In the genomic region with DNA sequence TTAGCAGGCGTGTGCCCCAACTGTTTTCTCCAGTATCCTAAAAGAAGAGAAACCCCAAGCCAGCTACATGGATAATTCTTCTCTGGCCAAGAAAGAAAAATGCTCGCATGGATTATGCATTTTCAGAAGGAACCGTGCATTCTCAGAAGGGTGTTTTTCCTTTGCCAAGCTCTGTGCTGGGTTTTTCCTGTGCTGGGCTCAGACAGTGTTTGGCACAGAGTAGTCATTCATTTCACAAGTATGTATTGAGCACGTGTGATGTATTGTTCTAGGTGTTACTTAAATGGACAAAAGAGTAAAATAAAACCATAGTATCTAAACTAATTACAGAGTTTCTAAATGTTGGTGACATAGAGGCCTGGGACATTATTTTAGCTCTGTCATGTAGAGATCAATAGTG, we compare ENCODE assay signal across 1 cellular context.
TF ChIP-seq lines count a peak whose summit lies in the region.

No MANE protein-coding gene starts in this region.

TF ChIP-seq in WTC11, 78 proteins besides CTCF, POLR2A, EP300 and RAD21 (continued from another document):
- TF ChIP-seq, protein P1, sequence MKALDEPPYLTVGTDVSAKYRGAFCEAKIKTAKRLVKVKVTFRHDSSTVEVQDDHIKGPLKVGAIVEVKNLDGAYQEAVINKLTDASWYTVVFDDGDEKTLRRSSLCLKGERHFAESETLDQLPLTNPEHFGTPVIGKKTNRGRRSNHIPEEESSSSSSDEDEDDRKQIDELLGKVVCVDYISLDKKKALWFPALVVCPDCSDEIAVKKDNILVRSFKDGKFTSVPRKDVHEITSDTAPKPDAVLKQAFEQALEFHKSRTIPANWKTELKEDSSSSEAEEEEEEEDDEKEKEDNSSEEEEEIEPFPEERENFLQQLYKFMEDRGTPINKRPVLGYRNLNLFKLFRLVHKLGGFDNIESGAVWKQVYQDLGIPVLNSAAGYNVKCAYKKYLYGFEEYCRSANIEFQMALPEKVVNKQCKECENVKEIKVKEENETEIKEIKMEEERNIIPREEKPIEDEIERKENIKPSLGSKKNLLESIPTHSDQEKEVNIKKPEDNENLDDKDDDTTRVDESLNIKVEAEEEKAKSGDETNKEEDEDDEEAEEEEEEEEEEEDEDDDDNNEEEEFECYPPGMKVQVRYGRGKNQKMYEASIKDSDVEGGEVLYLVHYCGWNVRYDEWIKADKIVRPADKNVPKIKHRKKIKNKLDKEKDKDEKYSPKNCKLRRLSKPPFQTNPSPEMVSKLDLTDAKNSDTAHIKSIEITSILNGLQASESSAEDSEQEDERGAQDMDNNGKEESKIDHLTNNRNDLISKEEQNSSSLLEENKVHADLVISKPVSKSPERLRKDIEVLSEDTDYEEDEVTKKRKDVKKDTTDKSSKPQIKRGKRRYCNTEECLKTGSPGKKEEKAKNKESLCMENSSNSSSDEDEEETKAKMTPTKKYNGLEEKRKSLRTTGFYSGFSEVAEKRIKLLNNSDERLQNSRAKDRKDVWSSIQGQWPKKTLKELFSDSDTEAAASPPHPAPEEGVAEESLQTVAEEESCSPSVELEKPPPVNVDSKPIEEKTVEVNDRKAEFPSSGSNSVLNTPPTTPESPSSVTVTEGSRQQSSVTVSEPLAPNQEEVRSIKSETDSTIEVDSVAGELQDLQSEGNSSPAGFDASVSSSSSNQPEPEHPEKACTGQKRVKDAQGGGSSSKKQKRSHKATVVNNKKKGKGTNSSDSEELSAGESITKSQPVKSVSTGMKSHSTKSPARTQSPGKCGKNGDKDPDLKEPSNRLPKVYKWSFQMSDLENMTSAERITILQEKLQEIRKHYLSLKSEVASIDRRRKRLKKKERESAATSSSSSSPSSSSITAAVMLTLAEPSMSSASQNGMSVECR (CRISPR knock-in tag; IDR thresholded peaks at IDR 0.05; ENCODE audit: borderline replicate concordance), result no peak
- TF ChIP-seq ETV6 (CRISPR knock-in tag; IDR thresholded peaks at IDR 0.05), result no peak
- TF ChIP-seq, protein P2, sequence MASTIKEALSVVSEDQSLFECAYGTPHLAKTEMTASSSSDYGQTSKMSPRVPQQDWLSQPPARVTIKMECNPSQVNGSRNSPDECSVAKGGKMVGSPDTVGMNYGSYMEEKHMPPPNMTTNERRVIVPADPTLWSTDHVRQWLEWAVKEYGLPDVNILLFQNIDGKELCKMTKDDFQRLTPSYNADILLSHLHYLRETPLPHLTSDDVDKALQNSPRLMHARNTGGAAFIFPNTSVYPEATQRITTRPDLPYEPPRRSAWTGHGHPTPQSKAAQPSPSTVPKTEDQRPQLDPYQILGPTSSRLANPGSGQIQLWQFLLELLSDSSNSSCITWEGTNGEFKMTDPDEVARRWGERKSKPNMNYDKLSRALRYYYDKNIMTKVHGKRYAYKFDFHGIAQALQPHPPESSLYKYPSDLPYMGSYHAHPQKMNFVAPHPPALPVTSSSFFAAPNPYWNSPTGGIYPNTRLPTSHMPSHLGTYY (CRISPR knock-in tag; IDR thresholded peaks at IDR 0.05), result no peak
- TF ChIP-seq IRF2 (CRISPR knock-in tag; IDR thresholded peaks at IDR 0.05; ENCODE audit: borderline replicate concordance, low read depth), result no peak
TF ChIP-seq in WTC11: peak in this region for 0.
